In the genomic region with DNA sequence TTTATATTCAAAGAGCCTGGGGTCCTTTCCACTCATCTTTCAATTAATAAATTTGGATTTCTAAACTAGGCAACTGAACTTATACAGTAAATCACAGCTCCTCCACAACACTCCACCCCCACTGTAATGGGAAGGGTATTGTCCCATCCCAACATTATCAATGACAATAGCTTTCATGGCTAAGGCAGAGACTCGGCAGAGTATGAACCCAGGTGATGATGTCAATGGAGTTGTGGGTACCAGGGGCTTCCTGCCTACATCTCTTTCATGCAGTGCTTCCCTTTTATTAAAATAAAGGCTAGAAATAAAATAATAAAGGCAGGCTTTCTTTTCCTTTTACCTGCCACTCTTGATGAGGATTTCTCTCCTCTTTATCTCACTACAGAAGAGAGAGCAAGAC, we compare ENCODE assay signal across 16 cellular contexts.
DNase-seq lines count a peak whose midpoint lies in the region; ATAC-seq and TF ChIP-seq lines count a peak whose summit lies in the region.
"Had no signal": no experiment of that assay in that cellular context is flagged by ENCODE, and none has a peak within 500 bp of the region (broad histone marks: within the 10 kb centered on the region; RNA-seq: fewer than 3 reads in every experiment).

No MANE protein-coding gene starts in this region.

- no peaks in the 10 kb centered on the region for H3K9me3 ChIP-seq in naive thymus-derived CD4-positive, alpha-beta T cell (ENCODE audit: control insufficient read depth in 2 of 3, low read length in 3 of 3)
- no peaks in the 10 kb centered on the region for H3K9me3 ChIP-seq in left lung
- H3K9me3 ChIP-seq: A549 had no signal

- H3K4me3 Mint-ChIP-seq in natural killer cell (no peak overlapping the region), activated B cell treated with CpG ODN at 0.5 μM for 24 hours (no peak overlapping the region)
- no peak overlapping the region for H3K4me3 Mint-ChIP-seq in natural killer cell treated with Interleukin-12 subunit alpha and Interleukin-12 subunit beta and Interleukin-15 and Interleukin-18, amount 100 ng/mL, for 72 hours
- no peak overlapping the region for H3K4me3 Mint-ChIP-seq in naive thymus-derived CD4-positive, alpha-beta T cell
- H3K4me3 Mint-ChIP-seq: H9, IgD-negative memory B cell had no signal

- intact Hi-C loops in natural killer cell (cut with micrococcal nuclease) (no loop called here), activated B cell treated with CpG ODN at 0.5 μM for 24 hours (cut with micrococcal nuclease) (no loop called here), left lung (cut with DNase I) (no loop called here)
- intact Hi-C loops in naive thymus-derived CD4-positive, alpha-beta T cell (cut with micrococcal nuclease), result loop anchor here in 1 of 2 donors (10.0 kb wide), 1 partner anchor 65 kb away; no protein-coding TSS in a partner anchor

- DNase-seq in natural killer cell, result no peak
- DNase-seq in natural killer cell treated with Interleukin-12 subunit alpha and Interleukin-12 subunit beta and Interleukin-15 and Interleukin-18, amount 100 ng/mL, for 72 hours (ENCODE audit: low spot score), result no peak
- DNase-seq in activated B cell treated with CpG ODN at 0.5 μM for 24 hours, result no peak
- DNase-seq in naive thymus-derived CD4-positive, alpha-beta T cell, result no peak
- DNase-seq in amygdala (lab: John Stamatoyannopoulos, UW), result no peak
- DNase-seq in left lung, result no peak
- no peak for DNase-seq in GM19240 (ENCODE audit: insufficient read length, low spot score)
- DNase-seq: H9, Kasumi-1, MM.1S, NCI-H1092 treated with DMSO at 0.1 percent for 48 hours, NCI-H2081 treated with DMSO at 0.1 percent for 48 hours, NCI-H524 had no signal

- H3K4me1 ChIP-seq in naive thymus-derived CD4-positive, alpha-beta T cell (ENCODE audit: control insufficient read depth in 2 of 2, insufficient read depth in 2 of 2, low read length in 2 of 2), result no peaks in the 10 kb centered on the region
- peaks cover 0 to under 1% of the 10 kb centered on the region in 2 donors for H3K4me1 ChIP-seq in left lung
- H3K4me1 ChIP-seq: A549 had no signal

- H3K9me3 Mint-ChIP-seq in natural killer cell, result no peaks in the 10 kb centered on the region
- no peaks in the 10 kb centered on the region for H3K9me3 Mint-ChIP-seq in natural killer cell treated with Interleukin-12 subunit alpha and Interleukin-12 subunit beta and Interleukin-15 and Interleukin-18, amount 100 ng/mL, for 72 hours
- no peaks in the 10 kb centered on the region for H3K9me3 Mint-ChIP-seq in activated B cell treated with CpG ODN at 0.5 μM for 24 hours
- no peaks in the 10 kb centered on the region for H3K9me3 Mint-ChIP-seq in naive thymus-derived CD4-positive, alpha-beta T cell
- H3K9me3 Mint-ChIP-seq: H9, IgD-negative memory B cell had no signal

- POLR2A ChIA-PET in activated B cell treated with CpG ODN at 0.5 μM for 24 hours (lab: Charles Lee), result no interaction called here
- POLR2A ChIA-PET in naive thymus-derived CD4-positive, alpha-beta T cell (lab: Charles Lee), result no interaction called here

- CTCF ChIA-PET in activated B cell treated with CpG ODN at 0.5 μM for 24 hours (lab: Charles Lee), result no interaction called here
- CTCF ChIA-PET in naive thymus-derived CD4-positive, alpha-beta T cell (lab: Charles Lee), result no interaction called here

- ATAC-seq in natural killer cell, result no peak
- no peak for ATAC-seq in natural killer cell treated with Interleukin-12 subunit alpha and Interleukin-12 subunit beta and Interleukin-15 and Interleukin-18, amount 100 ng/mL, for 72 hours
- ATAC-seq in activated B cell treated with CpG ODN at 0.5 μM for 24 hours (ENCODE audit: low read depth), result no peak
- ATAC-seq in naive thymus-derived CD4-positive, alpha-beta T cell, result no peak
- no peak for ATAC-seq in left lung
- ATAC-seq: A549 had no signal

- peaks cover 10 to 13% of the 10 kb centered on the region in 2 donors for H3K4me1 Mint-ChIP-seq in natural killer cell
- H3K4me1 Mint-ChIP-seq in natural killer cell treated with Interleukin-12 subunit alpha and Interleukin-12 subunit beta and Interleukin-15 and Interleukin-18, amount 100 ng/mL, for 72 hours (ENCODE audit: low read depth in 2 of 2), result peaks cover 0 to 6% of the 10 kb centered on the region in 2 donors
- peaks cover 5% of the 10 kb centered on the region for H3K4me1 Mint-ChIP-seq in activated B cell treated with CpG ODN at 0.5 μM for 24 hours
- peaks cover 5 to 23% (median 17%) of the 10 kb centered on the region in 7 donors for H3K4me1 Mint-ChIP-seq in naive thymus-derived CD4-positive, alpha-beta T cell
- H3K4me1 Mint-ChIP-seq: IgD-negative memory B cell had no signal

- H3K27ac Mint-ChIP-seq in natural killer cell (peak overlapping the region; percentile 67 to 87), activated B cell treated with CpG ODN at 0.5 μM for 24 hours (peak overlapping the region; percentile 42)
- no peak overlapping the region for H3K27ac Mint-ChIP-seq in natural killer cell treated with Interleukin-12 subunit alpha and Interleukin-12 subunit beta and Interleukin-15 and Interleukin-18, amount 100 ng/mL, for 72 hours
- H3K27ac Mint-ChIP-seq in naive thymus-derived CD4-positive, alpha-beta T cell, result peak overlapping the region in 8 of 9 donors; percentile 13 to 81 (median 60)
- H3K27ac Mint-ChIP-seq: H9 had no signal

- no peak overlapping the region for H3K27ac ChIP-seq in naive thymus-derived CD4-positive, alpha-beta T cell (ENCODE audit: low read depth, low read length)
- no peak overlapping the region for H3K27ac ChIP-seq in left lung
- H3K27ac ChIP-seq: A549, C4-2B had no signal

- H3K36me3 Mint-ChIP-seq in natural killer cell (peaks cover 24% of the 10 kb centered on the region), activated B cell treated with CpG ODN at 0.5 μM for 24 hours (ENCODE audit: low read depth) (peaks cover 57% of the 10 kb centered on the region)
- peaks cover 5% of the 10 kb centered on the region for H3K36me3 Mint-ChIP-seq in natural killer cell treated with Interleukin-12 subunit alpha and Interleukin-12 subunit beta and Interleukin-15 and Interleukin-18, amount 100 ng/mL, for 72 hours
- H3K36me3 Mint-ChIP-seq in naive thymus-derived CD4-positive, alpha-beta T cell, result peaks cover 0 to 51% (median 37%) of the 10 kb centered on the region in 5 donors

- H3K4me3 ChIP-seq in naive thymus-derived CD4-positive, alpha-beta T cell (ENCODE audit: low read length), result no peak overlapping the region
- no peak overlapping the region for H3K4me3 ChIP-seq in left lung
- H3K4me3 ChIP-seq: A549 had no signal

- H3K27me3 Mint-ChIP-seq in natural killer cell (ENCODE audit: low read depth in 2 of 2), result no peaks in the 10 kb centered on the region
- no peaks in the 10 kb centered on the region for H3K27me3 Mint-ChIP-seq in natural killer cell treated with Interleukin-12 subunit alpha and Interleukin-12 subunit beta and Interleukin-15 and Interleukin-18, amount 100 ng/mL, for 72 hours
- H3K27me3 Mint-ChIP-seq in activated B cell treated with CpG ODN at 0.5 μM for 24 hours, result no peaks in the 10 kb centered on the region
- no peaks in the 10 kb centered on the region for H3K27me3 Mint-ChIP-seq in naive thymus-derived CD4-positive, alpha-beta T cell
- H3K27me3 Mint-ChIP-seq: IgD-negative memory B cell had no signal

- peaks cover 0 to 5% (median 0%) of the 10 kb centered on the region in 3 experiments for H3K36me3 ChIP-seq in naive thymus-derived CD4-positive, alpha-beta T cell (ENCODE audit: control insufficient read depth in 2 of 3, insufficient read depth in 3 of 3, low read length in 3 of 3)
- H3K36me3 ChIP-seq in left lung, result peaks cover 0 to 62% of the 10 kb centered on the region in 2 donors

- TF ChIP-seq CTCF in natural killer cell (IDR thresholded peaks at IDR 0.05) (no peak), activated B cell treated with CpG ODN at 0.5 μM for 24 hours (IDR thresholded peaks at IDR 0.05) (no peak), left lung (IDR thresholded peaks at IDR 0.05) (no peak)

- no peaks in the 10 kb centered on the region for H3K27me3 ChIP-seq in naive thymus-derived CD4-positive, alpha-beta T cell (ENCODE audit: control insufficient read depth in 2 of 2, insufficient read depth in 2 of 2, low read length in 2 of 2)
- H3K27me3 ChIP-seq in left lung, result no peaks in the 10 kb centered on the region

Comparison
In these comparisons a context has a peak if more than half of its experiments do, and no peak if none do; other contexts are left out.
1. H3K27ac Mint-ChIP-seq: peak in natural killer cell (2 of 2), activated B cell treated with CpG ODN at 0.5 μM for 24 hours (single experiment) and naive thymus-derived CD4-positive, alpha-beta T cell (8 of 9); none in natural killer cell treated with Interleukin-12 subunit alpha and Interleukin-12 subunit beta and Interleukin-15 and Interleukin-18, amount 100 ng/mL, for 72 hours (0 of 2).